11 cellular contexts compared by ENCODE assay signal in the genomic region with DNA sequence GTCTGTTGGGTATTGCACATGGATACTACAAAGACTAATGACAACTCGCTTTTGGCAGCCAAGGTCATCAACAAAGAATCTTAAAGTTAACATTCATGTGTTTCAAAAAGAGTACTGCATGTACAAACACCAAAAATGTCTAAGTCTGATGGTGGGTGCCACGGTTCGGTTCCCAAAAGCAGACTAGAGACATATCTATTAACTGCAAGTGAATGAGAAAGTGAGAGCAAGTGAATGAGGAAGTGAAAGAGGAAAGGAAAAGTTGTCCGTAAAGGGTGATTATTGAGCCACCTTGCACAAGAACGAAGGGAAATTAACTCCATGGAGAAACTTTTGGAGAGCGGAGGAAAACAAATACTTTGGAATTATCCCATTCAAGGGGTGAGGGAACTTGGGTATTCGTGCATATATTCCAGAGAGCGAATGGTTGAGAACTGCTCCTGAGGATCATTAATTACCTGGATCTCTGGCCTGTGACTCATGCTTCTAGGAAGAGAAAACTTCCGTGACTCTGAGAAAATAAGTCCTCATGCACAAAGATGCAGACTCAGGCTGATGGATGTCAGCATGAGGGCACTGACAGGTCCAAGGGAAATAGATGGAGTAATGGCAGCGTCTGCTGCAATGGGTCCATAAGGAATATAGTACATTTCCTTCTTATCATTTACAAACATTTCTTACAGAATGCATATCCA.
DNase-seq lines count a peak whose midpoint lies in the region; ATAC-seq and TF ChIP-seq lines count a peak whose summit lies in the region.
"Had no signal": no experiment of that assay in that cellular context is flagged by ENCODE, and none has a peak within 500 bp of the region (broad histone marks: within the 10 kb centered on the region; RNA-seq: fewer than 3 reads in every experiment).

No MANE protein-coding gene starts in this region.

- H3K36me3 Mint-ChIP-seq in CD14-positive monocyte (no peaks in the 10 kb centered on the region), T-cell (no peaks in the 10 kb centered on the region)

- H3K4me1 Mint-ChIP-seq in CD14-positive monocyte (peaks cover 15% of the 10 kb centered on the region), T-cell (no peaks in the 10 kb centered on the region)
- H3K4me1 Mint-ChIP-seq: activated CD4-positive, alpha-beta T cell treated with anti-CD3 and anti-CD28 coated beads, Interleukin-2, amount 10 ng/mL, durations not matched to agents 7 days and 5 days had no signal

- H3K9me3 Mint-ChIP-seq in CD14-positive monocyte (peaks cover 0 to 8% (median 1%) of the 10 kb centered on the region in 7 donors), T-cell (peaks cover 3 to 10% (median 3%) of the 10 kb centered on the region in 3 donors)

- peak; percentile 77 for ATAC-seq in GM21515 (IDR thresholded peaks at IDR 0.05; ENCODE audit: unreplicated experiment)
- peak; percentile 74 for ATAC-seq in HG03520 (IDR thresholded peaks at IDR 0.05; ENCODE audit: unreplicated experiment)
- peak; percentile 41 for ATAC-seq in esophagus mucosa
- no peak for ATAC-seq in GM21723 (IDR thresholded peaks at IDR 0.05; ENCODE audit: unreplicated experiment)
- no peak for ATAC-seq in T-cell (replicated peaks in 1 of 4)

- intact Hi-C loops in CD14-positive monocyte (cut with micrococcal nuclease): no loop called here

- H3K4me3 Mint-ChIP-seq in CD14-positive monocyte: peak overlapping the region in 1 of 2 donors; percentile 59
- no peak overlapping the region for H3K4me3 Mint-ChIP-seq in T-cell
- H3K4me3 Mint-ChIP-seq: activated CD4-positive, alpha-beta T cell treated with anti-CD3 and anti-CD28 coated beads, Interleukin-2, amount 10 ng/mL, durations not matched to agents 7 days and 5 days had no signal

- CTCF ChIA-PET in T-cell (lab: Charles Lee): no interaction called here

- DNase-seq in CD14-positive monocyte (ENCODE audit: low spot score) (no peak), NCI-H345 (lab: John Stamatoyannopoulos, UW) (no peak), C1 segment of cervical spinal cord (lab: John Stamatoyannopoulos, UW) (no peak), T-cell (no peak)
- DNase-seq: activated CD4-positive, alpha-beta T cell treated with anti-CD3 and anti-CD28 coated beads, Interleukin-2, amount 10 ng/mL, durations not matched to agents 7 days and 5 days; activated naive CD4-positive, alpha-beta T cell treated with Interleukin-2 at 50 U/mL for 16 hours; NCI-H2029 had no signal

- H3K27ac Mint-ChIP-seq in CD14-positive monocyte (peak overlapping the region; percentile 27 to 87 (median 54)), T-cell (no peak overlapping the region)
- H3K27ac Mint-ChIP-seq: activated CD4-positive, alpha-beta T cell treated with anti-CD3 and anti-CD28 coated beads, Interleukin-2, amount 10 ng/mL, durations not matched to agents 7 days and 5 days had no signal

- H3K27me3 Mint-ChIP-seq in CD14-positive monocyte (ENCODE audit: low read depth in 3 of 3): no peaks in the 10 kb centered on the region
- H3K27me3 Mint-ChIP-seq in T-cell: peaks cover 0 to 4% of the 10 kb centered on the region in 2 donors
- H3K27me3 Mint-ChIP-seq: activated CD4-positive, alpha-beta T cell treated with anti-CD3 and anti-CD28 coated beads, Interleukin-2, amount 10 ng/mL, durations not matched to agents 7 days and 5 days had no signal

- POLR2A ChIA-PET in T-cell (lab: Charles Lee): interaction anchor here in 1 of 2 donors (0.5 kb wide), 1 partner anchor 39 kb away, joined by 3 read pairs; no protein-coding TSS in a partner anchor

- no peak for TF ChIP-seq CTCF in CD14-positive monocyte (IDR thresholded peaks at IDR 0.05)

Comparison
In these comparisons a context has a peak if more than half of its experiments do, and no peak if none do; other contexts are left out.
1. H3K27ac Mint-ChIP-seq: peak in CD14-positive monocyte (7 of 7); none in T-cell (0 of 2).
2. ATAC-seq: peak in GM21515 (single experiment), HG03520 (single experiment) and esophagus mucosa (single experiment); none in GM21723 (single experiment) and T-cell (0 of 4).